ENCODE assay signal across 1 cellular context in genomic region chr1:99599678-99600175, GRCh38.
TF ChIP-seq lines count a peak whose summit lies in the region.

No MANE protein-coding gene starts in this region.

TF ChIP-seq in K562, 482 proteins besides CTCF, POLR2A, EP300 and RAD21 (continued from another document and continues in another):
- TF ChIP-seq ZNF280B (CRISPR knock-in tag; IDR thresholded peaks at IDR 0.05) = no peak
- peak; percentile 98 for TF ChIP-seq FOSL1 (tag; conservative IDR thresholded peaks at IDR 0.05)
- TF ChIP-seq ZNF76 (CRISPR knock-in tag; IDR thresholded peaks at IDR 0.05; ENCODE audit: borderline replicate concordance) = 0 out of 2 replicates have a peak, but pooled peaks have one; percentile 36
- no peak; the same call in 1 of the 2 replicates for TF ChIP-seq CREB1 (IDR thresholded peaks at IDR 0.05)
- TF ChIP-seq CREB1 (CRISPR knock-in tag; IDR thresholded peaks at IDR 0.05) = no peak
- TF ChIP-seq SMC3 (conservative IDR thresholded peaks at IDR 0.05; ENCODE audit: insufficient read depth, low read depth, low read length) = no peak
- no peak for TF ChIP-seq HCFC1 (IDR thresholded peaks at IDR 0.05; ENCODE audit: low read depth, low read length)
- no peak for TF ChIP-seq EGR1 (conservative IDR thresholded peaks at IDR 0.05)
- TF ChIP-seq BHLHE40 (IDR thresholded peaks at IDR 0.05; ENCODE audit: low read length) = peak; percentile 83
- TF ChIP-seq PTTG1 (tag; IDR thresholded peaks at IDR 0.05; ENCODE audit: low read depth) = no peak
- no peak for TF ChIP-seq THAP7 (CRISPR knock-in tag; IDR thresholded peaks at IDR 0.05)
- TF ChIP-seq NCOA4 (IDR thresholded peaks at IDR 0.05; ENCODE audit: partially characterized antibody) = no peak
- TF ChIP-seq ZBTB26 (CRISPR knock-in tag; IDR thresholded peaks at IDR 0.05) = no peak
- peak; percentile 86 for TF ChIP-seq ETV1 (tag; conservative IDR thresholded peaks at IDR 0.05; ENCODE audit: low read depth)
- TF ChIP-seq WHSC1 (IDR thresholded peaks at IDR 0.05; ENCODE audit: low read length) = no peak
- TF ChIP-seq, protein P1, sequence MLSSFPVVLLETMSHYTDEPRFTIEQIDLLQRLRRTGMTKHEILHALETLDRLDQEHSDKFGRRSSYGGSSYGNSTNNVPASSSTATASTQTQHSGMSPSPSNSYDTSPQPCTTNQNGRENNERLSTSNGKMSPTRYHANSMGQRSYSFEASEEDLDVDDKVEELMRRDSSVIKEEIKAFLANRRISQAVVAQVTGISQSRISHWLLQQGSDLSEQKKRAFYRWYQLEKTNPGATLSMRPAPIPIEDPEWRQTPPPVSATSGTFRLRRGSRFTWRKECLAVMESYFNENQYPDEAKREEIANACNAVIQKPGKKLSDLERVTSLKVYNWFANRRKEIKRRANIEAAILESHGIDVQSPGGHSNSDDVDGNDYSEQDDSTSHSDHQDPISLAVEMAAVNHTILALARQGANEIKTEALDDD (IDR thresholded peaks at IDR 0.05) = peak; percentile 53
- TF ChIP-seq NR2C1 (IDR thresholded peaks at IDR 0.05) = peak; percentile 64; the same call in 1 of the 2 replicates
- peak; percentile 84 for TF ChIP-seq NR2C1 (tag; IDR thresholded peaks at IDR 0.05)
- no peak for TF ChIP-seq ZNF175 (CRISPR knock-in tag; IDR thresholded peaks at IDR 0.05; ENCODE audit: low read depth)
- TF ChIP-seq MYC (IDR thresholded peaks at IDR 0.05; ENCODE audit: low read depth, low read length) = peak; percentile 19; the same call in 1 of the 2 replicates
- no peak for TF ChIP-seq MYC (CRISPR knock-in tag; IDR thresholded peaks at IDR 0.05; ENCODE audit: borderline replicate concordance, low read depth)
- TF ChIP-seq MTA2 (IDR thresholded peaks at IDR 0.05; ENCODE audit: low read depth) = peak; percentile 69
- TF ChIP-seq, protein P2, sequence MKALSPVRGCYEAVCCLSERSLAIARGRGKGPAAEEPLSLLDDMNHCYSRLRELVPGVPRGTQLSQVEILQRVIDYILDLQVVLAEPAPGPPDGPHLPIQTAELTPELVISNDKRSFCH (CRISPR knock-in tag; IDR thresholded peaks at IDR 0.05) = no peak
- TF ChIP-seq, protein P2 (tag; IDR thresholded peaks at IDR 0.05) = 0 out of 2 replicates have a peak, but pooled peaks have one; percentile 57
- no peak for TF ChIP-seq TCFL5 (CRISPR knock-in tag; conservative IDR thresholded peaks at IDR 0.05)
- peak; percentile 53; the same call in 1 of the 2 replicates for TF ChIP-seq RFX1 (IDR thresholded peaks at IDR 0.05)
- no peak for TF ChIP-seq ZNF23 (CRISPR knock-in tag; IDR thresholded peaks at IDR 0.05)
- TF ChIP-seq PTBP1 (IDR thresholded peaks at IDR 0.05; ENCODE audit: low read depth, low read length) = no peak
- TF ChIP-seq SIRT6 (IDR thresholded peaks at IDR 0.05; ENCODE audit: low read depth, low read length) = no peak
- TF ChIP-seq RAD51 (IDR thresholded peaks at IDR 0.05; ENCODE audit: borderline replicate concordance, low read depth) = peak; percentile 14; the same call in 1 of the 2 replicates
- no peak for TF ChIP-seq POLR2B (IDR thresholded peaks at IDR 0.05; ENCODE audit: low read depth, partially characterized antibody)
- TF ChIP-seq NELFE (IDR thresholded peaks at IDR 0.05; ENCODE audit: insufficient read depth, insufficient read length) = no peak
- no peak for TF ChIP-seq ASH1L (IDR thresholded peaks at IDR 0.05; ENCODE audit: borderline replicate concordance, low read depth, partially characterized antibody)
- TF ChIP-seq CHD1 (IDR thresholded peaks at IDR 0.05; ENCODE audit: low read length) = no peak
- no peak for TF ChIP-seq EWSR1 (IDR thresholded peaks at IDR 0.05; ENCODE audit: borderline replicate concordance, low read depth, partially characterized antibody)
- TF ChIP-seq, protein P3, sequence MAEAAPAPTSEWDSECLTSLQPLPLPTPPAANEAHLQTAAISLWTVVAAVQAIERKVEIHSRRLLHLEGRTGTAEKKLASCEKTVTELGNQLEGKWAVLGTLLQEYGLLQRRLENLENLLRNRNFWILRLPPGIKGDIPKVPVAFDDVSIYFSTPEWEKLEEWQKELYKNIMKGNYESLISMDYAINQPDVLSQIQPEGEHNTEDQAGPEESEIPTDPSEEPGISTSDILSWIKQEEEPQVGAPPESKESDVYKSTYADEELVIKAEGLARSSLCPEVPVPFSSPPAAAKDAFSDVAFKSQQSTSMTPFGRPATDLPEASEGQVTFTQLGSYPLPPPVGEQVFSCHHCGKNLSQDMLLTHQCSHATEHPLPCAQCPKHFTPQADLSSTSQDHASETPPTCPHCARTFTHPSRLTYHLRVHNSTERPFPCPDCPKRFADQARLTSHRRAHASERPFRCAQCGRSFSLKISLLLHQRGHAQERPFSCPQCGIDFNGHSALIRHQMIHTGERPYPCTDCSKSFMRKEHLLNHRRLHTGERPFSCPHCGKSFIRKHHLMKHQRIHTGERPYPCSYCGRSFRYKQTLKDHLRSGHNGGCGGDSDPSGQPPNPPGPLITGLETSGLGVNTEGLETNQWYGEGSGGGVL (CRISPR knock-in tag; IDR thresholded peaks at IDR 0.05) = no peak
- TF ChIP-seq ESRRA (IDR thresholded peaks at IDR 0.05; ENCODE audit: borderline replicate concordance, low read depth) = peak; percentile 65; the same call in 1 of the 2 replicates
- TF ChIP-seq PPARD (CRISPR knock-in tag; IDR thresholded peaks at IDR 0.05) = no peak
- TF ChIP-seq VEZF1 (CRISPR knock-in tag; IDR thresholded peaks at IDR 0.05) = 0 out of 2 replicates have a peak, but pooled peaks have one; percentile 16
- TF ChIP-seq TEAD2 (tag; IDR thresholded peaks at IDR 0.05) = peak; percentile 80; the same call in 1 of the 2 replicates
- TF ChIP-seq RCOR1 (IDR thresholded peaks at IDR 0.05; ENCODE audit: borderline replicate concordance in 1 of 2, low read depth in 2 of 2, low read length in 2 of 2) = peak; percentile 74 to 94; a peak in 3 of 4 replicates
- TF ChIP-seq, protein P4, sequence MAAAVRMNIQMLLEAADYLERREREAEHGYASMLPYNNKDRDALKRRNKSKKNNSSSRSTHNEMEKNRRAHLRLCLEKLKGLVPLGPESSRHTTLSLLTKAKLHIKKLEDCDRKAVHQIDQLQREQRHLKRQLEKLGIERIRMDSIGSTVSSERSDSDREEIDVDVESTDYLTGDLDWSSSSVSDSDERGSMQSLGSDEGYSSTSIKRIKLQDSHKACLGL (CRISPR knock-in tag; IDR thresholded peaks at IDR 0.05; ENCODE audit: borderline replicate concordance, poor library complexity, severe bottlenecking) = no peak
- no peak for TF ChIP-seq HNRNPLL (IDR thresholded peaks at IDR 0.05; ENCODE audit: low read depth, low read length, poor library complexity, severe bottlenecking)
- no peak for TF ChIP-seq POLR2AphosphoS2 (IDR thresholded peaks at IDR 0.05; ENCODE audit: low read length)
- TF ChIP-seq ZFP36 (IDR thresholded peaks at IDR 0.05; ENCODE audit: low read depth, low read length, partially characterized antibody) = peak; percentile 39
- TF ChIP-seq, protein P5, sequence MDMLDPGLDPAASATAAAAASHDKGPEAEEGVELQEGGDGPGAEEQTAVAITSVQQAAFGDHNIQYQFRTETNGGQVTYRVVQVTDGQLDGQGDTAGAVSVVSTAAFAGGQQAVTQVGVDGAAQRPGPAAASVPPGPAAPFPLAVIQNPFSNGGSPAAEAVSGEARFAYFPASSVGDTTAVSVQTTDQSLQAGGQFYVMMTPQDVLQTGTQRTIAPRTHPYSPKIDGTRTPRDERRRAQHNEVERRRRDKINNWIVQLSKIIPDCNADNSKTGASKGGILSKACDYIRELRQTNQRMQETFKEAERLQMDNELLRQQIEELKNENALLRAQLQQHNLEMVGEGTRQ (CRISPR knock-in tag; IDR thresholded peaks at IDR 0.05) = no peak
- TF ChIP-seq NCOA1 (IDR thresholded peaks at IDR 0.05; ENCODE audit: low read depth) = peak; percentile 89
- no peak for TF ChIP-seq HDGF (IDR thresholded peaks at IDR 0.05)
- no peak for TF ChIP-seq ZNF282 (CRISPR knock-in tag; IDR thresholded peaks at IDR 0.05)
- TF ChIP-seq, protein P6, sequence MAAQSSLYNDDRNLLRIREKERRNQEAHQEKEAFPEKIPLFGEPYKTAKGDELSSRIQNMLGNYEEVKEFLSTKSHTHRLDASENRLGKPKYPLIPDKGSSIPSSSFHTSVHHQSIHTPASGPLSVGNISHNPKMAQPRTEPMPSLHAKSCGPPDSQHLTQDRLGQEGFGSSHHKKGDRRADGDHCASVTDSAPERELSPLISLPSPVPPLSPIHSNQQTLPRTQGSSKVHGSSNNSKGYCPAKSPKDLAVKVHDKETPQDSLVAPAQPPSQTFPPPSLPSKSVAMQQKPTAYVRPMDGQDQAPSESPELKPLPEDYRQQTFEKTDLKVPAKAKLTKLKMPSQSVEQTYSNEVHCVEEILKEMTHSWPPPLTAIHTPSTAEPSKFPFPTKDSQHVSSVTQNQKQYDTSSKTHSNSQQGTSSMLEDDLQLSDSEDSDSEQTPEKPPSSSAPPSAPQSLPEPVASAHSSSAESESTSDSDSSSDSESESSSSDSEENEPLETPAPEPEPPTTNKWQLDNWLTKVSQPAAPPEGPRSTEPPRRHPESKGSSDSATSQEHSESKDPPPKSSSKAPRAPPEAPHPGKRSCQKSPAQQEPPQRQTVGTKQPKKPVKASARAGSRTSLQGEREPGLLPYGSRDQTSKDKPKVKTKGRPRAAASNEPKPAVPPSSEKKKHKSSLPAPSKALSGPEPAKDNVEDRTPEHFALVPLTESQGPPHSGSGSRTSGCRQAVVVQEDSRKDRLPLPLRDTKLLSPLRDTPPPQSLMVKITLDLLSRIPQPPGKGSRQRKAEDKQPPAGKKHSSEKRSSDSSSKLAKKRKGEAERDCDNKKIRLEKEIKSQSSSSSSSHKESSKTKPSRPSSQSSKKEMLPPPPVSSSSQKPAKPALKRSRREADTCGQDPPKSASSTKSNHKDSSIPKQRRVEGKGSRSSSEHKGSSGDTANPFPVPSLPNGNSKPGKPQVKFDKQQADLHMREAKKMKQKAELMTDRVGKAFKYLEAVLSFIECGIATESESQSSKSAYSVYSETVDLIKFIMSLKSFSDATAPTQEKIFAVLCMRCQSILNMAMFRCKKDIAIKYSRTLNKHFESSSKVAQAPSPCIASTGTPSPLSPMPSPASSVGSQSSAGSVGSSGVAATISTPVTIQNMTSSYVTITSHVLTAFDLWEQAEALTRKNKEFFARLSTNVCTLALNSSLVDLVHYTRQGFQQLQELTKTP (IDR thresholded peaks at IDR 0.05; ENCODE audit: low read depth in 1 of 2, partially characterized antibody in 2 of 2) = peak in 1 of 2 experiments; percentile 78
- peak; percentile 62 for TF ChIP-seq TAF9B (IDR thresholded peaks at IDR 0.05; ENCODE audit: partially characterized antibody)
- TF ChIP-seq ZNF253 (CRISPR knock-in tag; conservative IDR thresholded peaks at IDR 0.05) = no peak
- TF ChIP-seq, protein P7, sequence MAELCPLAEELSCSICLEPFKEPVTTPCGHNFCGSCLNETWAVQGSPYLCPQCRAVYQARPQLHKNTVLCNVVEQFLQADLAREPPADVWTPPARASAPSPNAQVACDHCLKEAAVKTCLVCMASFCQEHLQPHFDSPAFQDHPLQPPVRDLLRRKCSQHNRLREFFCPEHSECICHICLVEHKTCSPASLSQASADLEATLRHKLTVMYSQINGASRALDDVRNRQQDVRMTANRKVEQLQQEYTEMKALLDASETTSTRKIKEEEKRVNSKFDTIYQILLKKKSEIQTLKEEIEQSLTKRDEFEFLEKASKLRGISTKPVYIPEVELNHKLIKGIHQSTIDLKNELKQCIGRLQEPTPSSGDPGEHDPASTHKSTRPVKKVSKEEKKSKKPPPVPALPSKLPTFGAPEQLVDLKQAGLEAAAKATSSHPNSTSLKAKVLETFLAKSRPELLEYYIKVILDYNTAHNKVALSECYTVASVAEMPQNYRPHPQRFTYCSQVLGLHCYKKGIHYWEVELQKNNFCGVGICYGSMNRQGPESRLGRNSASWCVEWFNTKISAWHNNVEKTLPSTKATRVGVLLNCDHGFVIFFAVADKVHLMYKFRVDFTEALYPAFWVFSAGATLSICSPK (IDR thresholded peaks at IDR 0.05; ENCODE audit: borderline replicate concordance) = no peak
- peak; percentile 72 for TF ChIP-seq TAL1 (IDR thresholded peaks at IDR 0.05)
- TF ChIP-seq HDAC8 (tag; IDR thresholded peaks at IDR 0.05) = no peak
- TF ChIP-seq ILK (tag; IDR thresholded peaks at IDR 0.05; ENCODE audit: borderline replicate concordance, low read depth) = no peak
- no peak for TF ChIP-seq ZNF274 (IDR thresholded peaks at IDR 0.05; ENCODE audit: borderline replicate concordance, low read depth, low read length)
- TF ChIP-seq THRAP3 (IDR thresholded peaks at IDR 0.05; ENCODE audit: borderline replicate concordance) = no peak
